In genomic region chr16:51326131-51326856, GRCh38 we compare ENCODE assay signal across 1 cellular context.
TF ChIP-seq lines count a peak whose summit lies in the region.

No MANE protein-coding gene starts in this region.

TF ChIP-seq in K562, 482 proteins besides CTCF, POLR2A, EP300 and RAD21 (continued from another document):
- TF ChIP-seq TFE3 (CRISPR knock-in tag; IDR thresholded peaks at IDR 0.05) (no peak), PHF20 (IDR thresholded peaks at IDR 0.05; ENCODE audit: partially characterized antibody) (no peak), POLR2B (IDR thresholded peaks at IDR 0.05; ENCODE audit: low read depth, partially characterized antibody) (no peak), NCOA4 (IDR thresholded peaks at IDR 0.05; ENCODE audit: partially characterized antibody) (no peak), ATF3 (IDR thresholded peaks at IDR 0.05) (peak; percentile 37; the same call in 1 of the 2 replicates), ATF3 (CRISPR knock-in tag; conservative IDR thresholded peaks at IDR 0.05) (no peak), MCM5 (IDR thresholded peaks at IDR 0.05; ENCODE audit: low read depth) (no peak), RBM15 (IDR thresholded peaks at IDR 0.05; ENCODE audit: insufficient read depth, low read length) (no peak), JUND (IDR thresholded peaks at IDR 0.05; ENCODE audit: borderline replicate concordance, low read depth, low read length) (peak; percentile 75; the same call in 1 of the 2 replicates), JUND (tag; IDR thresholded peaks at IDR 0.05; ENCODE audit: borderline replicate concordance, low read depth, low read length) (peak; percentile 89; the same call in 2 of the 3 replicates), ZNF408 (CRISPR knock-in tag; IDR thresholded peaks at IDR 0.05; ENCODE audit: low read depth) (no peak)
